8 cellular contexts compared by ENCODE assay signal in the genomic region with DNA sequence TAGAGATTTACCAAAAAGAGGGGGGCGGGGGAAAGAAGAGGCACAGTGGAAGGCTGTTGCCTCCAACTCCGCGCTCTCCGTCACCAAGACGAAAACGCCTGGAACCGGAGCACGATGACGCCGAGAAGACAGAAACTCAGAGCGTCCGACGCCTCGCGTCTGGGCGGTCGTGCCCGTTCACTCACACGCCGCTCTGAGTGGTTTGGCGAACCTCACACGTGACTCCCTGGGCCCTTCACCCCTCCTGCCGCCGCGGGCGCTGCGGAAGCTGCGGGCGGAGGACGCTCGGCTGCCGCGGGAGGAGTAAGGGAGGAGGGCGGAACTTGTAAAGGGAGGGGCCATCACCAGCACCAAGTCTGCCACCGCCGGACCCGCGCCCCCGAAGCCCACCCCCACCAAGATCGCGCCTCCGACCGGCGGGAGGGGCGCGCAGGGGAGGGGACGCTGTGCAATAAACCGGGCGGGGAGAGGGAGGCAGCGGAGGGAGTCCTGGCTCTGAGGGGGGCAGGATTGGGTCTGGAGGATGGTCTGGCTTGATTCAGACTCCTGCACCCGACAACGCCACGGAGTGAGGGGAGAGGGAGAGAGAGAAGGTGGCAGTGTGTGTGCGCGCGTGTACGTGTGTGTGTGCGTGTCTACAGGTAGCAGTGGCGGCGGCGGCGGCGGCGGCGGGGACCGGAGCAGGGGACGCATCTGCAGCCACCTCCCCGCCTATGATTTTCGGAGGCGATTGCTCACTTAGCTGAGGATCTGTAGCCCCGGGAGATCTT. TPM values are rescaled to one million over a fixed set of nuclear protein-coding genes. Genes with fewer than 3 reads are reported as not detected.
DNase-seq lines count a peak whose midpoint lies in the region; ATAC-seq and TF ChIP-seq lines count a peak whose summit lies in the region.

No MANE protein-coding gene starts in this region.

- POLR2A ChIA-PET in BJ (lab: Charles Lee) = no interaction called here
- POLR2A ChIA-PET in activated CD4-positive, alpha-beta T cell treated with anti-CD3 and anti-CD28 coated beads, Interleukin-2, amount 10 ng/mL, durations not matched to agents 7 days and 5 days (lab: Charles Lee) = interaction anchor here (0.7 kb wide), 1 partner anchor 9 kb away, joined by 3 read pairs; no protein-coding TSS in a partner anchor

- H3K27ac Mint-ChIP-seq in activated CD4-positive, alpha-beta T cell treated with anti-CD3 and anti-CD28 coated beads, Interleukin-2, amount 10 ng/mL, durations not matched to agents 7 days and 5 days = peak overlapping the region; percentile 19
- H3K27ac Mint-ChIP-seq in endothelial cell (ENCODE audit: unreplicated experiment) = peak overlapping the region; percentile 93
- H3K27ac Mint-ChIP-seq in memory B cell = no peak overlapping the region

- TF ChIP-seq CTCF in BJ (IDR thresholded peaks at IDR 0.05; ENCODE audit: insufficient read depth, low read depth, low read length) = no peak; the same call in 1 of the 2 replicates
- no peak for TF ChIP-seq CTCF in endothelial cell (IDR thresholded peaks at IDR 0.05; ENCODE audit: unreplicated experiment)

- DNase-seq in BJ (ENCODE audit: low read depth) (peak; percentile 57), NCI-H2171 (lab: John Stamatoyannopoulos, UW) (peak; percentile 64), endothelial cell (ENCODE audit: low spot score) (peak; percentile 82), memory B cell (ENCODE audit: low spot score in 2 of 2) (no peak)
- peak; percentile 57 for DNase-seq in activated CD4-positive, alpha-beta T cell treated with anti-CD3 and anti-CD28 coated beads, Interleukin-2, amount 10 ng/mL, durations not matched to agents 7 days and 5 days
- peak; percentile 7 to 35 for DNase-seq in stimulated activated CD8-positive, alpha-beta memory T cell treated with anti-CD3 and anti-CD28 coated beads, Interleukin-7, amount 100 ng/mL, for 4 hours (ENCODE audit: low read depth in 2 of 2)

- ATAC-seq in GM19023 (IDR thresholded peaks at IDR 0.05; ENCODE audit: unreplicated experiment) (peak; percentile 91), HG03139 (IDR thresholded peaks at IDR 0.05; ENCODE audit: unreplicated experiment) (peak; percentile 95), memory B cell (ENCODE audit: low read depth) (peak; percentile 51)

- CTCF ChIA-PET in BJ (lab: Yijun Ruan, JAX) = no interaction called here
- CTCF ChIA-PET in activated CD4-positive, alpha-beta T cell treated with anti-CD3 and anti-CD28 coated beads, Interleukin-2, amount 10 ng/mL, durations not matched to agents 7 days and 5 days (lab: Charles Lee) = no interaction called here

- H3K27me3 Mint-ChIP-seq in activated CD4-positive, alpha-beta T cell treated with anti-CD3 and anti-CD28 coated beads, Interleukin-2, amount 10 ng/mL, durations not matched to agents 7 days and 5 days = peaks cover 63% of the 10 kb centered on the region
- peaks cover 6% of the 10 kb centered on the region for H3K27me3 Mint-ChIP-seq in endothelial cell (ENCODE audit: unreplicated experiment)
- peaks cover 19% of the 10 kb centered on the region for H3K27me3 Mint-ChIP-seq in memory B cell

- H3K4me3 ChIP-seq in BJ (ENCODE audit: low read depth, low read length) = peak overlapping the region; percentile 95

- peak overlapping the region; percentile 57 for H3K4me3 Mint-ChIP-seq in activated CD4-positive, alpha-beta T cell treated with anti-CD3 and anti-CD28 coated beads, Interleukin-2, amount 10 ng/mL, durations not matched to agents 7 days and 5 days
- peak overlapping the region; percentile 95 for H3K4me3 Mint-ChIP-seq in endothelial cell (ENCODE audit: unreplicated experiment)
- H3K4me3 Mint-ChIP-seq in memory B cell = peak overlapping the region; percentile 59

- no peaks in the 10 kb centered on the region for H3K9me3 Mint-ChIP-seq in activated CD4-positive, alpha-beta T cell treated with anti-CD3 and anti-CD28 coated beads, Interleukin-2, amount 10 ng/mL, durations not matched to agents 7 days and 5 days
- H3K9me3 Mint-ChIP-seq in endothelial cell (ENCODE audit: unreplicated experiment) (no peaks in the 10 kb centered on the region), memory B cell (peaks cover 5% of the 10 kb centered on the region)

- peaks cover 3% of the 10 kb centered on the region for H3K36me3 Mint-ChIP-seq in activated CD4-positive, alpha-beta T cell treated with anti-CD3 and anti-CD28 coated beads, Interleukin-2, amount 10 ng/mL, durations not matched to agents 7 days and 5 days (ENCODE audit: low read depth)
- H3K36me3 Mint-ChIP-seq in endothelial cell (ENCODE audit: low read depth, unreplicated experiment) = peaks cover 9% of the 10 kb centered on the region
- H3K36me3 Mint-ChIP-seq in memory B cell = no peaks in the 10 kb centered on the region

- no peaks in the 10 kb centered on the region for H3K27me3 ChIP-seq in BJ (ENCODE audit: control insufficient read depth, insufficient read depth, low read length)

- no peaks in the 10 kb centered on the region for H3K36me3 ChIP-seq in BJ (ENCODE audit: control insufficient read depth, insufficient read depth, low read length)

- peaks cover 29% of the 10 kb centered on the region for H3K4me1 Mint-ChIP-seq in activated CD4-positive, alpha-beta T cell treated with anti-CD3 and anti-CD28 coated beads, Interleukin-2, amount 10 ng/mL, durations not matched to agents 7 days and 5 days
- peaks cover 30% of the 10 kb centered on the region for H3K4me1 Mint-ChIP-seq in endothelial cell (ENCODE audit: unreplicated experiment)
- peaks cover 9% of the 10 kb centered on the region for H3K4me1 Mint-ChIP-seq in memory B cell

RNA-seq across cellular contexts. Expression of a gene that starts 1.9 kb away (rescaled TPM):
- polyA plus RNA-seq in BJ (2011; rRNA removed) = 15.5 and 18.3 TPM in 2 replicates
- 37.0 and 38.9 TPM in 2 replicates for polyA minus RNA-seq in BJ (2011; rRNA and poly(A)+ RNA removed)
- not detected for total RNA-seq in activated CD4-positive, alpha-beta T cell treated with anti-CD3 and anti-CD28 coated beads, Interleukin-2, amount 10 ng/mL, durations not matched to agents 7 days and 5 days
- total RNA-seq in endothelial cell (ENCODE audit: unreplicated experiment) = 27.6 TPM

Comparison
In these comparisons a context has a peak if more than half of its experiments do, and no peak if none do; other contexts are left out.
1. DNase-seq: peak in BJ (single experiment), NCI-H2171 (single experiment), activated CD4-positive, alpha-beta T cell treated with anti-CD3 and anti-CD28 coated beads, Interleukin-2, amount 10 ng/mL, durations not matched to agents 7 days and 5 days (single experiment), endothelial cell (single experiment) and stimulated activated CD8-positive, alpha-beta memory T cell treated with anti-CD3 and anti-CD28 coated beads, Interleukin-7, amount 100 ng/mL, for 4 hours (2 of 2); none in memory B cell (0 of 2).
2. RNA of a gene that starts 1.9 kb away (total RNA-seq): 27.6 TPM in endothelial cell (single experiment); not detected in activated CD4-positive, alpha-beta T cell treated with anti-CD3 and anti-CD28 coated beads, Interleukin-2, amount 10 ng/mL, durations not matched to agents 7 days and 5 days; every median in the first group is over 10 times any median in the second.
3. Peak in every context shown above with its lines, with median percentiles within 50 percentile points of each other: ATAC-seq and H3K4me3 Mint-ChIP-seq.